Comparison of ENCODE assay signal across 12 cellular contexts in genomic region chr9:131282688-131283422, GRCh38. TPM values are rescaled to one million over a fixed set of nuclear protein-coding genes. Genes with fewer than 3 reads are reported as not detected.
DNase-seq lines count a peak whose midpoint lies in the region; ATAC-seq, FAIRE-seq and TF ChIP-seq lines count a peak whose summit lies in the region.
"Had no signal": no experiment of that assay in that cellular context is flagged by ENCODE, and none has a peak within 500 bp of the region (broad histone marks: within the 10 kb centered on the region; RNA-seq: fewer than 3 reads in every experiment).

No MANE protein-coding gene starts in this region.

- no peaks in the 10 kb centered on the region for H3F3A ChIP-seq in smooth muscle cell (ENCODE audit: low read depth)

- H3K9me3 ChIP-seq in WERI-Rb-1 (ENCODE audit: severe bottlenecking) (no peaks in the 10 kb centered on the region), hepatocyte (ENCODE audit: low read depth) (no peaks in the 10 kb centered on the region), smooth muscle cell (replicated peaks; ENCODE audit: low read depth) (no peaks in the 10 kb centered on the region)
- H3K9me3 ChIP-seq: upper lobe of left lung had no signal

- H4K20me1 ChIP-seq in hepatocyte (ENCODE audit: insufficient read depth, poor library complexity, severe bottlenecking) (no peaks in the 10 kb centered on the region), smooth muscle cell (ENCODE audit: low read depth) (no peaks in the 10 kb centered on the region)

- ATAC-seq in HG03460 (IDR thresholded peaks at IDR 0.05; ENCODE audit: unreplicated experiment) = no peak

- DNase-seq in NCI-H2227 (lab: John Stamatoyannopoulos, UW; ENCODE audit: unreplicated experiment) = peak; percentile 46
- DNase-seq in NCI-H2227 treated with DMSO at 0.1 percent for 48 hours (lab: John Stamatoyannopoulos, UW) = no peak
- DNase-seq in WERI-Rb-1 = no peak
- DNase-seq in hepatocyte (ENCODE audit: low spot score) = peak; percentile 57
- no peak for DNase-seq in smooth muscle cell (lab: John Stamatoyannopoulos, UW; ENCODE audit: unreplicated experiment)
- DNase-seq in D721Med (ENCODE audit: insufficient read length, low spot score) = no peak
- DNase-seq in activated gamma-delta T cell (lab: John Stamatoyannopoulos, UW) = no peak

- H3K9me2 ChIP-seq in hepatocyte (replicated peaks; ENCODE audit: insufficient read depth) = no peaks in the 10 kb centered on the region

- TF ChIP-seq CTCF in WERI-Rb-1 (IDR thresholded peaks at IDR 0.05; ENCODE audit: low read depth, low read length) = no peak
- no peak for TF ChIP-seq CTCF in hepatocyte (IDR thresholded peaks at IDR 0.05; ENCODE audit: poor library complexity)
- TF ChIP-seq CTCF in smooth muscle cell (IDR thresholded peaks at IDR 0.05; ENCODE audit: borderline replicate concordance, insufficient read depth, poor library complexity, severe bottlenecking) = no peak
- no peak for TF ChIP-seq CTCF in D721Med (IDR thresholded peaks at IDR 0.05; ENCODE audit: insufficient read depth, missing control alignments)

- WGBS in hepatocyte (ENCODE audit: low lambda C conversion rate, missing lambda C conversion rate) = 4% methylated on average over 10 of the region's 61 CpGs
- WGBS in smooth muscle cell (ENCODE audit: low lambda C conversion rate) = 6% methylated on average over 11 of the region's 61 CpGs

- H3K4me3 ChIP-seq in WERI-Rb-1 (ENCODE audit: low read depth, low read length) (peak overlapping the region; percentile 30), hepatocyte (peak overlapping the region; percentile 29), smooth muscle cell (peak overlapping the region; percentile 28)

- H3K79me2 ChIP-seq in hepatocyte (no peaks in the 10 kb centered on the region), smooth muscle cell (ENCODE audit: low read depth) (no peaks in the 10 kb centered on the region)

- H3K4me1 ChIP-seq in hepatocyte (ENCODE audit: insufficient read depth) (no peaks in the 10 kb centered on the region), smooth muscle cell (ENCODE audit: low read depth) (peaks cover 3% of the 10 kb centered on the region)

- no peak overlapping the region for H2AFZ ChIP-seq in hepatocyte
- no peak overlapping the region for H2AFZ ChIP-seq in smooth muscle cell (ENCODE audit: low read depth)

- H3K27ac ChIP-seq in WERI-Rb-1 = no peak overlapping the region
- no peak overlapping the region for H3K27ac ChIP-seq in hepatocyte
- no peak overlapping the region for H3K27ac ChIP-seq in smooth muscle cell (ENCODE audit: low read depth)
- H3K27ac ChIP-seq: upper lobe of left lung had no signal

- H3K4me2 ChIP-seq in hepatocyte (peak overlapping the region; percentile 86), smooth muscle cell (peak overlapping the region; percentile 80)

- no peak for FAIRE-seq in D721Med (lab: Jason Lieb, UNC)
- FAIRE-seq: colon, TTC549 had no signal

- H3K36me3 ChIP-seq in WERI-Rb-1 = no peaks in the 10 kb centered on the region
- H3K36me3 ChIP-seq in hepatocyte (replicated peaks; ENCODE audit: insufficient read depth, low read depth) = no peaks in the 10 kb centered on the region
- H3K36me3 ChIP-seq in smooth muscle cell (ENCODE audit: low read depth) = no peaks in the 10 kb centered on the region
- H3K36me3 ChIP-seq: upper lobe of left lung had no signal

- H3K27me3 ChIP-seq in WERI-Rb-1 (ENCODE audit: insufficient read depth, low read depth, severe bottlenecking) (no peaks in the 10 kb centered on the region), hepatocyte (peaks cover 39% of the 10 kb centered on the region), smooth muscle cell (ENCODE audit: low read depth) (peaks cover 28% of the 10 kb centered on the region)

- H3K9ac ChIP-seq in smooth muscle cell (ENCODE audit: low read depth) = no peak overlapping the region

RNA-seq across cellular contexts. Expression of gene FAM78A, which starts 6.5 kb away (rescaled TPM):
- total RNA-seq in hepatocyte (0.27 and 0.52 TPM in 2 replicates), smooth muscle cell (3.6 and 5.5 TPM in 2 replicates)
- polyA plus RNA-seq in hepatocyte (0.61 TPM in 1 of 2 replicates, not detected in the other), smooth muscle cell (3.3 and 4.2 TPM in 2 replicates)

RNA-seq across cellular contexts. Expression of gene PLPP7, which starts 6.7 kb away (rescaled TPM):
- 0.20 TPM in 1 of 2 replicates, not detected in the other for total RNA-seq in hepatocyte
- polyA plus RNA-seq in hepatocyte = 0.46 and 0.92 TPM in 2 replicates
- 0.94 and 4.2 TPM in 2 replicates for total RNA-seq in smooth muscle cell
- polyA plus RNA-seq in smooth muscle cell = 0.70 and 3.3 TPM in 2 replicates
- total RNA-seq: HT-29 had no signal

Comparison
In these comparisons a context has a peak if more than half of its experiments do, and no peak if none do; other contexts are left out.
1. DNase-seq: peak in NCI-H2227 (single experiment) and hepatocyte (single experiment); none in NCI-H2227 treated with DMSO at 0.1 percent for 48 hours (single experiment), WERI-Rb-1 (single experiment), smooth muscle cell (single experiment), D721Med (single experiment) and activated gamma-delta T cell (single experiment).
2. Peak in every context shown above with its lines, with median percentiles within 50 percentile points of each other: H3K4me3 ChIP-seq.